Comparison of ENCODE assay signal across 6 cellular contexts in the genomic region with DNA sequence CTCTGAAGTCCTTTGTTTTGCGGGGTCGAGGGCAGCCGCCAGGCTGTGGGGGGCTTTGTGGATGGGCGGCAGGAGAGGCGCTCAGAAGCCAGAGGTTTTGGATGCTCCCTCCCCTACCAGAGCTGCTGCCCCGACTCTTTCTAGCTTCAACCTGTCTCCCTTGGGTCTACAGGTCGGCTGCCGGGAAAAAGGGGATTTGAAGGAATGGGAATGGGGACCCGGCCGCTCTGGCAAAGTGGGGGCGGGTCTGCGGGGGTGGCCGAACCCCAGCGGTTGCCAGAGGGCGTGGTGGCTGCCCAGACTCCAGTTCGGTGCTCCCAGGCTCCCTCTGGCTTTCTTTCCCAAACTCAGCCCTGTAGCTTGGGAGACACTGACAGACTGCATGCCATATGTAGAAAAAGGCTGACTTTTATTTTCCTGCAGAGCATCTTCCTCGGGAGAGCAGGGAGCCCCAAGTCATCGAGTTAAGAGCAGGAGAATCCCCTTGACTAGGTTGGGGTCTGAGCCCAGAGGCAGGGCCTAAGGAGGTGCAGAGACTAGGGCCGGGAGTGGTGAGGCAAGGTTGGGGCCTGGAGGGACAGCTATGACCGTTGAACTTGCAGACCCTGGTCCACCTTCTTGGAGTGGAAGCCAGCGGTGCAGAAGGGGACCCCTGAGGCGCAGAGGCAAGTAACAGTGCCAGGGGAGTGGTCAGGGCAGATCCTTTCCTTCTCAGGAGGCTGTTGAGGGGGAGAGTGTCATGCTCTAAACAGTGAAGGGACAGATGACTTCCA. TPM values are rescaled to one million over a fixed set of nuclear protein-coding genes. Genes with fewer than 3 reads are reported as not detected.
DNase-seq lines count a peak whose midpoint lies in the region; ATAC-seq and TF ChIP-seq lines count a peak whose summit lies in the region.

No MANE protein-coding gene starts in this region.

- H3K79me2 ChIP-seq in neural cell (replicated peaks; ENCODE audit: insufficient read depth, low read length) = peaks cover 69% of the 10 kb centered on the region

- no peak for ATAC-seq in HG02885 (IDR thresholded peaks at IDR 0.05; ENCODE audit: poor library complexity, unreplicated experiment)
- ATAC-seq in omental fat pad (ENCODE audit: low FRiP score) = no peak

- H4K20me1 ChIP-seq in neural cell (ENCODE audit: insufficient read depth) = peaks cover 20% of the 10 kb centered on the region

- H2AFZ ChIP-seq in neural cell (ENCODE audit: low read depth, low read length) = peak overlapping the region; percentile 85

- peaks cover 0 to 1% (median 0%) of the 10 kb centered on the region in 3 donors for H3K9me3 Mint-ChIP-seq in IgD-negative memory B cell

- no peaks in the 10 kb centered on the region for H3K9me2 ChIP-seq in neural cell (ENCODE audit: insufficient read depth, low read length)

- H3K36me3 ChIP-seq in brain microvascular endothelial cell (replicated peaks) (peaks cover 13% of the 10 kb centered on the region), neural cell (ENCODE audit: insufficient read depth, low read length) (no peaks in the 10 kb centered on the region)

- H3F3A ChIP-seq in neural cell (ENCODE audit: insufficient read depth, low read length, poor library complexity, severe bottlenecking) = no peaks in the 10 kb centered on the region

- no peaks in the 10 kb centered on the region for H3K27me3 ChIP-seq in brain microvascular endothelial cell (replicated peaks)
- H3K27me3 ChIP-seq in neural cell (ENCODE audit: insufficient read depth, low read depth, low read length) = no peaks in the 10 kb centered on the region

- peak overlapping the region; percentile 85 for H3K27ac ChIP-seq in brain microvascular endothelial cell
- peak overlapping the region; percentile 94 for H3K27ac ChIP-seq in neural cell (ENCODE audit: low read length)

- H3K4me3 ChIP-seq in brain microvascular endothelial cell (ENCODE audit: low read depth, low read length) = peak overlapping the region; percentile 89
- H3K4me3 ChIP-seq in neural cell (ENCODE audit: low read length) = peak overlapping the region; percentile 99

- TF ChIP-seq EP300 in neural cell (conservative IDR thresholded peaks at IDR 0.05; ENCODE audit: poor library complexity, severe bottlenecking) = no peak

- DNase-seq in brain microvascular endothelial cell (no peak), GM19238 (ENCODE audit: insufficient read length, low spot score) (no peak), omental fat pad (ENCODE audit: low spot score) (no peak)

- no peaks in the 10 kb centered on the region for H3K27me3 Mint-ChIP-seq in IgD-negative memory B cell

- peak overlapping the region; percentile 95 for H3K4me2 ChIP-seq in neural cell (ENCODE audit: low read length)

- H3K36me3 Mint-ChIP-seq in IgD-negative memory B cell = peaks cover 5% of the 10 kb centered on the region

- in situ Hi-C loops in brain microvascular endothelial cell (cut with HindIII; ENCODE audit: low pct_ligation_motif_present, low sequenced_read_pairs) = no loop called here

- H3K9me3 ChIP-seq in neural cell (ENCODE audit: low read length) = no peaks in the 10 kb centered on the region

- H3K27ac Mint-ChIP-seq in IgD-negative memory B cell = peak overlapping the region; percentile 98 to 100 (median 98)

- no peak for TF ChIP-seq RAD21 in neural cell (conservative IDR thresholded peaks at IDR 0.05)

- peak overlapping the region; percentile 99 to 100 (median 100) for H3K4me3 Mint-ChIP-seq in IgD-negative memory B cell

- peaks cover 33 to 38% (median 36%) of the 10 kb centered on the region in 3 donors for H3K4me1 Mint-ChIP-seq in IgD-negative memory B cell

- peak; percentile 40 for TF ChIP-seq CTCF in brain microvascular endothelial cell (IDR thresholded peaks at IDR 0.05; ENCODE audit: low read depth, low read length, missing control alignments)
- peak; percentile 23 for TF ChIP-seq CTCF in neural cell (IDR thresholded peaks at IDR 0.05; ENCODE audit: poor library complexity, severe bottlenecking)
- no peak for TF ChIP-seq CTCF in omental fat pad (IDR thresholded peaks at IDR 0.05)

- H3K9ac ChIP-seq in neural cell (ENCODE audit: low read length) = peak overlapping the region; percentile 100

TF ChIP-seq in neural cell, 6 proteins besides CTCF, POLR2A, EP300 and RAD21:
- TF ChIP-seq TAF1 (IDR thresholded peaks at IDR 0.05; ENCODE audit: low read depth) (peak; percentile 2), REST (IDR thresholded peaks at IDR 0.05; ENCODE audit: borderline replicate concordance) (peak; percentile 60), MXI1 (conservative IDR thresholded peaks at IDR 0.05; ENCODE audit: poor library complexity, severe bottlenecking) (no peak)

RNA-seq across cellular contexts. Expression of gene PPP1R18, which starts 1.4 kb away (rescaled TPM):
- polyA plus RNA-seq in IgD-negative memory B cell (91.7 TPM), neural cell (50.6 and 55.1 TPM in 2 replicates)
- polyA minus RNA-seq in neural cell = 71.9 and 76.2 TPM in 2 replicates
- 10 to 100 TPM; 25.5 to 55.7 (median 43.4) TPM for total RNA-seq in omental fat pad

RNA-seq across cellular contexts. Expression of gene NRM, which starts 2.9 kb away (rescaled TPM):
- polyA plus RNA-seq in IgD-negative memory B cell (56.1 TPM), neural cell (7.1 and 7.5 TPM in 2 replicates)
- 5.8 and 6.9 TPM in 2 replicates for polyA minus RNA-seq in neural cell
- total RNA-seq in omental fat pad = 1 to 10 TPM; 2.9 to 5.8 (median 3.7) TPM

RNA-seq across cellular contexts. Expression of gene DHX16, which starts 15.0 kb away (rescaled TPM):
- polyA plus RNA-seq in IgD-negative memory B cell (21.6 TPM), neural cell (29.1 and 31.9 TPM in 2 replicates)
- polyA minus RNA-seq in neural cell = 25.1 and 25.6 TPM in 2 replicates
- 10 to 100 TPM; 19.5 to 28.1 (median 24.3) TPM for total RNA-seq in omental fat pad

RNA-seq across cellular contexts. Expression of gene MDC1, which starts 29.2 kb away (rescaled TPM):
- 4.6 TPM for polyA plus RNA-seq in IgD-negative memory B cell
- 4.3 and 8.1 TPM in 2 replicates for polyA plus RNA-seq in neural cell
- 9.3 and 10.5 TPM in 2 replicates for polyA minus RNA-seq in neural cell
- 10 to 100 TPM in 1 of 4 donors, 1 to 10 TPM in 3; 6.2 to 15.0 (median 7.2) TPM for total RNA-seq in omental fat pad

RNA-seq across cellular contexts. Expression of gene TUBB, which starts 32.3 kb away (rescaled TPM):
- polyA plus RNA-seq in IgD-negative memory B cell (156 TPM), neural cell (711 and 792 TPM in 2 replicates)
- 773 and 794 TPM in 2 replicates for polyA minus RNA-seq in neural cell
- 100 to 1,000 TPM; 229 to 281 (median 256) TPM for total RNA-seq in omental fat pad

Comparison
In these comparisons a context has a peak if more than half of its experiments do, and no peak if none do; other contexts are left out.
1. CTCF ChIP-seq: peak in brain microvascular endothelial cell (single experiment) and neural cell (single experiment); none in omental fat pad (0 of 3).